In genomic region chr19:33472696-33473624, GRCh38 we compare ENCODE assay signal across 10 cellular contexts. TPM values are rescaled to one million over a fixed set of nuclear protein-coding genes. Genes with fewer than 3 reads are reported as not detected.
DNase-seq lines count a peak whose midpoint lies in the region; ATAC-seq and TF ChIP-seq lines count a peak whose summit lies in the region.
"Had no signal": no experiment of that assay in that cellular context is flagged by ENCODE, and none has a peak within 500 bp of the region (broad histone marks: within the 10 kb centered on the region; RNA-seq: fewer than 3 reads in every experiment).

No MANE protein-coding gene starts in this region.

- no peak overlapping the region for H3K4me3 ChIP-seq in cardiac fibroblast (replicated peaks in 1 of 2; ENCODE audit: low read depth in 2 of 2, low read length in 2 of 2)

- peaks cover 36% of the 10 kb centered on the region for H3K4me1 Mint-ChIP-seq in mesothelial cell of epicardium
- H3K4me1 Mint-ChIP-seq in activated T-cell treated with anti-CD3 and anti-CD28 coated beads, Interleukin-2, amount 50 U/mL, for 72 hours (ENCODE audit: low read depth): no peaks in the 10 kb centered on the region

- H3K4me3 Mint-ChIP-seq in mesothelial cell of epicardium: no peak overlapping the region
- H3K4me3 Mint-ChIP-seq in activated T-cell treated with anti-CD3 and anti-CD28 coated beads, Interleukin-2, amount 50 U/mL, for 72 hours: no peak overlapping the region

- no peak for ATAC-seq in HG03280 (IDR thresholded peaks at IDR 0.05; ENCODE audit: unreplicated experiment)
- no peak for ATAC-seq in activated T-cell treated with anti-CD3 and anti-CD28 coated beads, Interleukin-2, amount 50 U/mL, for 72 hours (replicated peaks in 1 of 2)
- ATAC-seq in activated CD4-positive, CD25-positive, alpha-beta regulatory T cell treated with anti-CD3 and anti-CD28 coated beads, Interleukin-2, amount 50 U/mL, for 24 hours: no peak

- H3K36me3 Mint-ChIP-seq in mesothelial cell of epicardium: peaks cover 21% of the 10 kb centered on the region
- H3K36me3 Mint-ChIP-seq in activated T-cell treated with anti-CD3 and anti-CD28 coated beads, Interleukin-2, amount 50 U/mL, for 72 hours (ENCODE audit: insufficient read depth in 2 of 2): no peaks in the 10 kb centered on the region

- peak overlapping the region; percentile 80 for H3K27ac Mint-ChIP-seq in mesothelial cell of epicardium
- no peak overlapping the region for H3K27ac Mint-ChIP-seq in activated T-cell treated with anti-CD3 and anti-CD28 coated beads, Interleukin-2, amount 50 U/mL, for 72 hours

- DNase-seq in AG08396 (ENCODE audit: low spot score) (peak; percentile 66), LoVo (ENCODE audit: low spot score) (peak; percentile 1), cardiac fibroblast (ENCODE audit: low read depth in 2 of 2) (peak; percentile 75 to 98), mesothelial cell of epicardium (ENCODE audit: low spot score in 2 of 2, unreplicated experiment in 2 of 2) (no peak), OCI-M1 (lab: John Stamatoyannopoulos, UW) (no peak)
- DNase-seq in activated T-cell treated with anti-CD3 and anti-CD28 coated beads, Interleukin-2, amount 50 U/mL, for 72 hours: no peak
- DNase-seq: activated T-cell treated with anti-CD3 and anti-CD28 coated beads for 4 hours, SIG-M5 had no signal

- H3K27me3 Mint-ChIP-seq in mesothelial cell of epicardium (ENCODE audit: low read depth): no peaks in the 10 kb centered on the region
- no peaks in the 10 kb centered on the region for H3K27me3 Mint-ChIP-seq in activated T-cell treated with anti-CD3 and anti-CD28 coated beads, Interleukin-2, amount 50 U/mL, for 72 hours (ENCODE audit: low read depth)

- TF ChIP-seq CTCF in cardiac fibroblast (IDR thresholded peaks at IDR 0.05; ENCODE audit: low read depth, low read length) (no peak), mesothelial cell of epicardium (IDR thresholded peaks at IDR 0.05; ENCODE audit: unreplicated experiment) (no peak)

- peaks cover 8% of the 10 kb centered on the region for H3K9me3 Mint-ChIP-seq in mesothelial cell of epicardium
- no peaks in the 10 kb centered on the region for H3K9me3 Mint-ChIP-seq in activated T-cell treated with anti-CD3 and anti-CD28 coated beads, Interleukin-2, amount 50 U/mL, for 72 hours

RNA-seq across cellular contexts. Expression of gene PEPD, which starts 48.6 kb away (rescaled TPM):
- total RNA-seq in mesothelial cell of epicardium: 49.7 to 52.6 TPM (median 50.5 TPM) in 3 replicates
- total RNA-seq in activated T-cell treated with anti-CD3 and anti-CD28 coated beads, Interleukin-2, amount 50 U/mL, for 72 hours: 10 to 100 TPM; 19.8 to 21.1 TPM

Comparison
In these comparisons a context has a peak if more than half of its experiments do, and no peak if none do; other contexts are left out.
1. DNase-seq: peak in AG08396 (single experiment), LoVo (single experiment) and cardiac fibroblast (2 of 2); none in mesothelial cell of epicardium (0 of 2), OCI-M1 (single experiment) and activated T-cell treated with anti-CD3 and anti-CD28 coated beads, Interleukin-2, amount 50 U/mL, for 72 hours (0 of 2).